In the genomic region with DNA sequence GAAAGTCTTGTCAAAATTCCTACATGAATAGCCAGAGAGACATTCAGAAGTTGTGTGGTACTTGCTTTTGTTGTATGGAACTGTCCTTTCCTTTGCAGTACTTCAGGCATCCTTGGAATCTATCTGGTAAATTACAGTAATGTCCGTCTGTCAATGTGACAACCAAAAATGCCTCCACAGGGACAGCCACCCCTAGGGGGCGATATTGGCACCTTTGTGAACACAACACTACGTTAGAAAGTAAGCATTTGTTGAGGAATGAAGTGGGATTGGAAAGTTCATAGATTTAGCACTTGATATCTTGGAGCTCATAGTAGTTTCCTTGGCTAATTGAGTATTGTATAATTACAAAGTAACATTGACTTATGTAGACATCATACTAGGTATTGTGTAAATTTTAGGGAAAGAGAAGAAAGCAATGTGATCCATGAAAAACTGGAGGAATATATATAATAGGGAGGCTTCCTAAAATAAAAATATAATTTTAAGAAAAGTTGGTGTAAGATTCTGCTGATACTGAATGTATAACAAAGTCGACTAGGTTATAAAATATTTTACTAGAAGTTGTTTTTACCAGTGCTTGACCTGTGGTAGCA, we compare ENCODE assay signal across 9 cellular contexts. TPM values are rescaled to one million over a fixed set of nuclear protein-coding genes. Genes with fewer than 3 reads are reported as not detected.
DNase-seq lines count a peak whose midpoint lies in the region; ATAC-seq lines count a peak whose summit lies in the region.
"Had no signal": no experiment of that assay in that cellular context is flagged by ENCODE, and none has a peak within 500 bp of the region (broad histone marks: within the 10 kb centered on the region; RNA-seq: fewer than 3 reads in every experiment).

No MANE protein-coding gene starts in this region.

- H3K27ac Mint-ChIP-seq in CD8-positive, alpha-beta memory T cell: no peak overlapping the region
- H3K27ac Mint-ChIP-seq: activated naive CD4-positive, alpha-beta T cell treated with anti-CD3 and anti-CD28 coated beads, Interleukin-2, amount 50 U/mL, for 72 hours had no signal

- peak; percentile 1 to 59 (median 30) for DNase-seq in CD8-positive, alpha-beta memory T cell
- DNase-seq in KBM-7 (peak; percentile 63), ecto neural progenitor cell (ENCODE audit: low spot score) (peak; percentile 72), myocyte (ENCODE audit: low read depth) (peak; percentile 83), stromal cell of bone marrow (ENCODE audit: low read depth) (peak; percentile 22), GOT3 (lab: John Stamatoyannopoulos, UW) (no peak)
- peak; percentile 14 for DNase-seq in activated CD4-positive, CD25-positive, alpha-beta regulatory T cell treated with anti-CD3 and anti-CD28 coated beads, Interleukin-2, amount 50 U/mL, for 16 hours (ENCODE audit: low read depth, low spot score)

- POLR2A ChIA-PET in CD8-positive, alpha-beta memory T cell (lab: Charles Lee): no interaction called here

- no peaks in the 10 kb centered on the region for H3K27me3 ChIP-seq in CD8-positive, alpha-beta memory T cell (ENCODE audit: insufficient read depth, low read length, poor library complexity, severe bottlenecking)

- no peaks in the 10 kb centered on the region for H3K9me3 ChIP-seq in CD8-positive, alpha-beta memory T cell (ENCODE audit: low read length)

- H3K36me3 Mint-ChIP-seq in CD8-positive, alpha-beta memory T cell: peaks cover 0 to 18% (median 4%) of the 10 kb centered on the region in 3 donors

- in situ Hi-C loops in KBM-7 (cut with MboI; ENCODE audit: low pct_unique_long_range_greater_than_20kb, low sequenced_read_pairs): no loop called here

- no peaks in the 10 kb centered on the region for H3K36me3 ChIP-seq in CD8-positive, alpha-beta memory T cell (ENCODE audit: insufficient read depth, low read length)

- no peak overlapping the region for H3K27ac ChIP-seq in CD8-positive, alpha-beta memory T cell (ENCODE audit: low read depth, low read length)

- H3K4me1 Mint-ChIP-seq in CD8-positive, alpha-beta memory T cell: no peaks in the 10 kb centered on the region

- no peak overlapping the region for H3K4me3 ChIP-seq in CD8-positive, alpha-beta memory T cell (ENCODE audit: low read length)

- ATAC-seq in GM18907 (IDR thresholded peaks at IDR 0.05; ENCODE audit: unreplicated experiment): peak; percentile 53
- ATAC-seq: activated naive CD4-positive, alpha-beta T cell treated with anti-CD3 and anti-CD28 coated beads, Interleukin-2, amount 50 U/mL, for 72 hours had no signal

- peaks cover 0 to 2% (median 0%) of the 10 kb centered on the region in 5 donors for H3K9me3 Mint-ChIP-seq in CD8-positive, alpha-beta memory T cell

- H3K4me1 ChIP-seq in CD8-positive, alpha-beta memory T cell (ENCODE audit: insufficient read depth, low read length): no peaks in the 10 kb centered on the region

- H3K27me3 Mint-ChIP-seq in CD8-positive, alpha-beta memory T cell: peaks cover 0 to 2% of the 10 kb centered on the region in 2 donors

- no peak overlapping the region for H3K4me3 Mint-ChIP-seq in CD8-positive, alpha-beta memory T cell

- CTCF ChIA-PET in CD8-positive, alpha-beta memory T cell (lab: Charles Lee): interaction anchor here (1.0 kb wide), 1 partner anchor 9 kb away, joined by 5 read pairs; no protein-coding TSS in a partner anchor

RNA-seq across cellular contexts. Expression of gene TMEFF1, which starts 32.7 kb away (rescaled TPM):
- under 1 TPM; 0.37 to 0.38 TPM for total RNA-seq in CD8-positive, alpha-beta memory T cell
- not detected for polyA plus RNA-seq in CD8-positive, alpha-beta memory T cell
- total RNA-seq in myocyte: 5.6 and 8.0 TPM in 2 replicates
- 1.1 TPM for polyA plus RNA-seq in myocyte (2012)
